In genomic region chr20:36235892-36236785, GRCh38 we compare ENCODE assay signal across 1 cellular context.
TF ChIP-seq lines count a peak whose summit lies in the region.

AAR2 (plus strand) TSS chr20:36236478; CDS start chr20:36239869, 3,391 bp downstream.

TF ChIP-seq in K562, 482 proteins besides CTCF, POLR2A, EP300 and RAD21 (continued from another document):
- TF ChIP-seq UBTF (IDR thresholded peaks at IDR 0.05; ENCODE audit: borderline replicate concordance in 1 of 2, low read depth in 2 of 2, low read length in 2 of 2): no peak; a peak in 1 of 4 replicates
- no peak for TF ChIP-seq RFX5 (IDR thresholded peaks at IDR 0.05; ENCODE audit: low read depth, low read length)
- no peak for TF ChIP-seq ZNF124 (CRISPR knock-in tag; IDR thresholded peaks at IDR 0.05)
- no peak for TF ChIP-seq ZNF282 (CRISPR knock-in tag; IDR thresholded peaks at IDR 0.05)
- TF ChIP-seq ZBTB5 (IDR thresholded peaks at IDR 0.05): no peak
- TF ChIP-seq, protein P1, sequence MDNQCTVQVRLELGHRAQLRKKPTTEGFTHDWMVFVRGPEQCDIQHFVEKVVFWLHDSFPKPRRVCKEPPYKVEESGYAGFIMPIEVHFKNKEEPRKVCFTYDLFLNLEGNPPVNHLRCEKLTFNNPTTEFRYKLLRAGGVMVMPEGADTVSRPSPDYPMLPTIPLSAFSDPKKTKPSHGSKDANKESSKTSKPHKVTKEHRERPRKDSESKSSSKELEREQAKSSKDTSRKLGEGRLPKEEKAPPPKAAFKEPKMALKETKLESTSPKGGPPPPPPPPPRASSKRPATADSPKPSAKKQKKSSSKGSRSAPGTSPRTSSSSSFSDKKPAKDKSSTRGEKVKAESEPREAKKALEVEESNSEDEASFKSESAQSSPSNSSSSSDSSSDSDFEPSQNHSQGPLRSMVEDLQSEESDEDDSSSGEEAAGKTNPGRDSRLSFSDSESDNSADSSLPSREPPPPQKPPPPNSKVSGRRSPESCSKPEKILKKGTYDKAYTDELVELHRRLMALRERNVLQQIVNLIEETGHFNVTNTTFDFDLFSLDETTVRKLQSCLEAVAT (IDR thresholded peaks at IDR 0.05): no peak; a peak in 1 of 4 replicates
- TF ChIP-seq KLF10 (CRISPR knock-in tag; IDR thresholded peaks at IDR 0.05): no peak
- peak; percentile 55 for TF ChIP-seq HMGN3 (IDR thresholded peaks at IDR 0.05; ENCODE audit: borderline replicate concordance, extremely low read depth, insufficient read length, low read depth, low read length)
- no peak for TF ChIP-seq PTTG1 (tag; IDR thresholded peaks at IDR 0.05; ENCODE audit: low read depth)
- TF ChIP-seq ZNF184 (CRISPR knock-in tag; IDR thresholded peaks at IDR 0.05): no peak
- TF ChIP-seq PRPF4 (IDR thresholded peaks at IDR 0.05; ENCODE audit: insufficient read depth, low read depth, low read length, poor library complexity, severe bottlenecking): no peak
- no peak for TF ChIP-seq ZNF778 (CRISPR knock-in tag; IDR thresholded peaks at IDR 0.05)
- no peak for TF ChIP-seq RUNX1 (IDR thresholded peaks at IDR 0.05; ENCODE audit: low read depth)
- TF ChIP-seq NR2C1 (IDR thresholded peaks at IDR 0.05): peak; percentile 94
- peak; percentile 97 for TF ChIP-seq NR2C1 (tag; IDR thresholded peaks at IDR 0.05)
- peak; percentile 78 for TF ChIP-seq PML (IDR thresholded peaks at IDR 0.05; ENCODE audit: low read length)
- no peak for TF ChIP-seq PPARD (CRISPR knock-in tag; IDR thresholded peaks at IDR 0.05)
- no peak for TF ChIP-seq HNRNPUL1 (IDR thresholded peaks at IDR 0.05; ENCODE audit: low read length)
- no peak for TF ChIP-seq E4F1 (CRISPR knock-in tag; IDR thresholded peaks at IDR 0.05; ENCODE audit: borderline replicate concordance)
- no peak for TF ChIP-seq SMARCB1 (IDR thresholded peaks at IDR 0.05; ENCODE audit: insufficient read length, low read depth)
- TF ChIP-seq, protein P2, sequence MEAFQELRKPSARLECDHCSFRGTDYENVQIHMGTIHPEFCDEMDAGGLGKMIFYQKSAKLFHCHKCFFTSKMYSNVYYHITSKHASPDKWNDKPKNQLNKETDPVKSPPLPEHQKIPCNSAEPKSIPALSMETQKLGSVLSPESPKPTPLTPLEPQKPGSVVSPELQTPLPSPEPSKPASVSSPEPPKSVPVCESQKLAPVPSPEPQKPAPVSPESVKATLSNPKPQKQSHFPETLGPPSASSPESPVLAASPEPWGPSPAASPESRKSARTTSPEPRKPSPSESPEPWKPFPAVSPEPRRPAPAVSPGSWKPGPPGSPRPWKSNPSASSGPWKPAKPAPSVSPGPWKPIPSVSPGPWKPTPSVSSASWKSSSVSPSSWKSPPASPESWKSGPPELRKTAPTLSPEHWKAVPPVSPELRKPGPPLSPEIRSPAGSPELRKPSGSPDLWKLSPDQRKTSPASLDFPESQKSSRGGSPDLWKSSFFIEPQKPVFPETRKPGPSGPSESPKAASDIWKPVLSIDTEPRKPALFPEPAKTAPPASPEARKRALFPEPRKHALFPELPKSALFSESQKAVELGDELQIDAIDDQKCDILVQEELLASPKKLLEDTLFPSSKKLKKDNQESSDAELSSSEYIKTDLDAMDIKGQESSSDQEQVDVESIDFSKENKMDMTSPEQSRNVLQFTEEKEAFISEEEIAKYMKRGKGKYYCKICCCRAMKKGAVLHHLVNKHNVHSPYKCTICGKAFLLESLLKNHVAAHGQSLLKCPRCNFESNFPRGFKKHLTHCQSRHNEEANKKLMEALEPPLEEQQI (IDR thresholded peaks at IDR 0.05): peak; percentile 92
- TF ChIP-seq PHB2 (IDR thresholded peaks at IDR 0.05; ENCODE audit: low read depth): no peak
